In the genomic region with DNA sequence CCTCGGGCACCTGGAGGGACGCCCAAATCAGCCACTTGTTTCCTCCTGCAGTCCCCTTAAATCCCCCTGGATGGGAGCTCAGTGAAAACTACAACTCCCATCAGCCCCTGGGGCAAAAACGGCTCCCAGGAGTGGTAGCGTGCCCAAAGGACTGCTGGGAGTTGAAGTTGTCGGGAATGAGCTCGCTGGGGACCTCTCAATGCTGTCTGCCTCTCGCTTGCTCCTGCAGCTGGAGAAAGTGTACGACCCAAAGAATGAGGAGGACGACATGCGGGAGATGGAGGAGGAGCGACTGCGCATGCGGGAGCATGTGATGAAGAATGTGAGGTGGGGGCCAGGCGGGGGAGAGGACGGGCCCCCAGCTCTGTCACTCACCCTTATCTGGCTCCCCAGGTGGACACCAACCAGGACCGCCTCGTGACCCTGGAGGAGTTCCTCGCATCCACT, we compare ENCODE assay signal across 1 cellular context.
A peak's percentile ranks its signal among the peaks of the same experiment; 100 is the strongest.
TF ChIP-seq lines count a peak whose summit lies in the region.

No MANE protein-coding gene starts in this region.

TF ChIP-seq in H1, 55 proteins besides CTCF, POLR2A, EP300 and RAD21:
- TF ChIP-seq, protein P1, sequence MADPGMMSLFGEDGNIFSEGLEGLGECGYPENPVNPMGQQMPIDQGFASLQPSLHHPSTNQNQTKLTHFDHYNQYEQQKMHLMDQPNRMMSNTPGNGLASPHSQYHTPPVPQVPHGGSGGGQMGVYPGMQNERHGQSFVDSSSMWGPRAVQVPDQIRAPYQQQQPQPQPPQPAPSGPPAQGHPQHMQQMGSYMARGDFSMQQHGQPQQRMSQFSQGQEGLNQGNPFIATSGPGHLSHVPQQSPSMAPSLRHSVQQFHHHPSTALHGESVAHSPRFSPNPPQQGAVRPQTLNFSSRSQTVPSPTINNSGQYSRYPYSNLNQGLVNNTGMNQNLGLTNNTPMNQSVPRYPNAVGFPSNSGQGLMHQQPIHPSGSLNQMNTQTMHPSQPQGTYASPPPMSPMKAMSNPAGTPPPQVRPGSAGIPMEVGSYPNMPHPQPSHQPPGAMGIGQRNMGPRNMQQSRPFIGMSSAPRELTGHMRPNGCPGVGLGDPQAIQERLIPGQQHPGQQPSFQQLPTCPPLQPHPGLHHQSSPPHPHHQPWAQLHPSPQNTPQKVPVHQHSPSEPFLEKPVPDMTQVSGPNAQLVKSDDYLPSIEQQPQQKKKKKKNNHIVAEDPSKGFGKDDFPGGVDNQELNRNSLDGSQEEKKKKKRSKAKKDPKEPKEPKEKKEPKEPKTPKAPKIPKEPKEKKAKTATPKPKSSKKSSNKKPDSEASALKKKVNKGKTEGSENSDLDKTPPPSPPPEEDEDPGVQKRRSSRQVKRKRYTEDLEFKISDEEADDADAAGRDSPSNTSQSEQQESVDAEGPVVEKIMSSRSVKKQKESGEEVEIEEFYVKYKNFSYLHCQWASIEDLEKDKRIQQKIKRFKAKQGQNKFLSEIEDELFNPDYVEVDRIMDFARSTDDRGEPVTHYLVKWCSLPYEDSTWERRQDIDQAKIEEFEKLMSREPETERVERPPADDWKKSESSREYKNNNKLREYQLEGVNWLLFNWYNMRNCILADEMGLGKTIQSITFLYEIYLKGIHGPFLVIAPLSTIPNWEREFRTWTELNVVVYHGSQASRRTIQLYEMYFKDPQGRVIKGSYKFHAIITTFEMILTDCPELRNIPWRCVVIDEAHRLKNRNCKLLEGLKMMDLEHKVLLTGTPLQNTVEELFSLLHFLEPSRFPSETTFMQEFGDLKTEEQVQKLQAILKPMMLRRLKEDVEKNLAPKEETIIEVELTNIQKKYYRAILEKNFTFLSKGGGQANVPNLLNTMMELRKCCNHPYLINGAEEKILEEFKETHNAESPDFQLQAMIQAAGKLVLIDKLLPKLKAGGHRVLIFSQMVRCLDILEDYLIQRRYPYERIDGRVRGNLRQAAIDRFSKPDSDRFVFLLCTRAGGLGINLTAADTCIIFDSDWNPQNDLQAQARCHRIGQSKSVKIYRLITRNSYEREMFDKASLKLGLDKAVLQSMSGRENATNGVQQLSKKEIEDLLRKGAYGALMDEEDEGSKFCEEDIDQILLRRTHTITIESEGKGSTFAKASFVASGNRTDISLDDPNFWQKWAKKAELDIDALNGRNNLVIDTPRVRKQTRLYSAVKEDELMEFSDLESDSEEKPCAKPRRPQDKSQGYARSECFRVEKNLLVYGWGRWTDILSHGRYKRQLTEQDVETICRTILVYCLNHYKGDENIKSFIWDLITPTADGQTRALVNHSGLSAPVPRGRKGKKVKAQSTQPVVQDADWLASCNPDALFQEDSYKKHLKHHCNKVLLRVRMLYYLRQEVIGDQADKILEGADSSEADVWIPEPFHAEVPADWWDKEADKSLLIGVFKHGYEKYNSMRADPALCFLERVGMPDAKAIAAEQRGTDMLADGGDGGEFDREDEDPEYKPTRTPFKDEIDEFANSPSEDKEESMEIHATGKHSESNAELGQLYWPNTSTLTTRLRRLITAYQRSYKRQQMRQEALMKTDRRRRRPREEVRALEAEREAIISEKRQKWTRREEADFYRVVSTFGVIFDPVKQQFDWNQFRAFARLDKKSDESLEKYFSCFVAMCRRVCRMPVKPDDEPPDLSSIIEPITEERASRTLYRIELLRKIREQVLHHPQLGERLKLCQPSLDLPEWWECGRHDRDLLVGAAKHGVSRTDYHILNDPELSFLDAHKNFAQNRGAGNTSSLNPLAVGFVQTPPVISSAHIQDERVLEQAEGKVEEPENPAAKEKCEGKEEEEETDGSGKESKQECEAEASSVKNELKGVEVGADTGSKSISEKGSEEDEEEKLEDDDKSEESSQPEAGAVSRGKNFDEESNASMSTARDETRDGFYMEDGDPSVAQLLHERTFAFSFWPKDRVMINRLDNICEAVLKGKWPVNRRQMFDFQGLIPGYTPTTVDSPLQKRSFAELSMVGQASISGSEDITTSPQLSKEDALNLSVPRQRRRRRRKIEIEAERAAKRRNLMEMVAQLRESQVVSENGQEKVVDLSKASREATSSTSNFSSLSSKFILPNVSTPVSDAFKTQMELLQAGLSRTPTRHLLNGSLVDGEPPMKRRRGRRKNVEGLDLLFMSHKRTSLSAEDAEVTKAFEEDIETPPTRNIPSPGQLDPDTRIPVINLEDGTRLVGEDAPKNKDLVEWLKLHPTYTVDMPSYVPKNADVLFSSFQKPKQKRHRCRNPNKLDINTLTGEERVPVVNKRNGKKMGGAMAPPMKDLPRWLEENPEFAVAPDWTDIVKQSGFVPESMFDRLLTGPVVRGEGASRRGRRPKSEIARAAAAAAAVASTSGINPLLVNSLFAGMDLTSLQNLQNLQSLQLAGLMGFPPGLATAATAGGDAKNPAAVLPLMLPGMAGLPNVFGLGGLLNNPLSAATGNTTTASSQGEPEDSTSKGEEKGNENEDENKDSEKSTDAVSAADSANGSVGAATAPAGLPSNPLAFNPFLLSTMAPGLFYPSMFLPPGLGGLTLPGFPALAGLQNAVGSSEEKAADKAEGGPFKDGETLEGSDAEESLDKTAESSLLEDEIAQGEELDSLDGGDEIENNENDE (IDR thresholded peaks at IDR 0.05; ENCODE audit: insufficient replicate concordance, low read length), result no peak
- TF ChIP-seq GTF2F1 (IDR thresholded peaks at IDR 0.05; ENCODE audit: borderline replicate concordance, low read depth, low read length) (no peak), RFX5 (IDR thresholded peaks at IDR 0.05; ENCODE audit: borderline replicate concordance, low read depth, low read length) (no peak), SIRT6 (IDR thresholded peaks at IDR 0.05; ENCODE audit: low read length) (no peak), SP2 (IDR thresholded peaks at IDR 0.05; ENCODE audit: low read length) (no peak), EZH2 (IDR thresholded peaks at IDR 0.05; ENCODE audit: low read depth, low read length, severe bottlenecking) (no peak), HDAC2 (IDR thresholded peaks at IDR 0.05; ENCODE audit: borderline replicate concordance in 1 of 2, low read depth in 2 of 2, low read length in 2 of 2) (no peak), NANOG (IDR thresholded peaks at IDR 0.05; ENCODE audit: insufficient read depth, low read depth, low read length, poor library complexity, severe bottlenecking) (no peak), ZNF274 (IDR thresholded peaks at IDR 0.05; ENCODE audit: borderline replicate concordance, extremely low read depth, low read length) (no peak), BCL11A (IDR thresholded peaks at IDR 0.05; ENCODE audit: low read depth in 2 of 2, low read length in 2 of 2) (no peak), BRCA1 (IDR thresholded peaks at IDR 0.05; ENCODE audit: low read depth, low read length) (no peak), FOSL1 (IDR thresholded peaks at IDR 0.05; ENCODE audit: insufficient read depth, low read depth, low read length) (no peak), CREB1 (IDR thresholded peaks at IDR 0.05) (peak; percentile 16; the same call in 1 of the 2 replicates), SIX5 (IDR thresholded peaks at IDR 0.05; ENCODE audit: low read depth, low read length) (peak; percentile 98), JUN (IDR thresholded peaks at IDR 0.05; ENCODE audit: low read depth, low read length) (no peak), NRF1 (IDR thresholded peaks at IDR 0.05; ENCODE audit: low read depth, low read length) (no peak), RBBP5 (IDR thresholded peaks at IDR 0.05; ENCODE audit: borderline replicate concordance, low read depth, low read length) (no peak), EGR1 (IDR thresholded peaks at IDR 0.05; ENCODE audit: borderline replicate concordance, low read depth, low read length) (no peak), BACH1 (IDR thresholded peaks at IDR 0.05; ENCODE audit: low read length) (no peak), CTBP2 (IDR thresholded peaks at IDR 0.05; ENCODE audit: borderline replicate concordance, insufficient read depth, insufficient read length, low read length) (no peak), SIN3A (conservative IDR thresholded peaks at IDR 0.05 in 1 of 2, IDR thresholded peaks at IDR 0.05 in 1 of 2; ENCODE audit: low read depth in 1 of 2, low read length in 2 of 2) (no peak; a peak in 1 of 4 replicates), POLR2AphosphoS5 (IDR thresholded peaks at IDR 0.05; ENCODE audit: low read depth, low read length) (no peak), TCF12 (IDR thresholded peaks at IDR 0.05; ENCODE audit: low read depth, low read length) (no peak)
- TF ChIP-seq, protein P2, sequence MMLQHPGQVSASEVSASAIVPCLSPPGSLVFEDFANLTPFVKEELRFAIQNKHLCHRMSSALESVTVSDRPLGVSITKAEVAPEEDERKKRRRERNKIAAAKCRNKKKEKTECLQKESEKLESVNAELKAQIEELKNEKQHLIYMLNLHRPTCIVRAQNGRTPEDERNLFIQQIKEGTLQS (IDR thresholded peaks at IDR 0.05; ENCODE audit: insufficient read depth, low read depth, low read length), result peak; percentile 55
TF ChIP-seq in H1: peak in this region for 3.
